ENCODE assay signal across 11 cellular contexts in genomic region chr5:28523887-28524637, GRCh38.
DNase-seq lines count a peak whose midpoint lies in the region; ATAC-seq and TF ChIP-seq lines count a peak whose summit lies in the region.
"Had no signal": no experiment of that assay in that cellular context is flagged by ENCODE, and none has a peak within 500 bp of the region (broad histone marks: within the 10 kb centered on the region; RNA-seq: fewer than 3 reads in every experiment).

No MANE protein-coding gene starts in this region.

- no peaks in the 10 kb centered on the region for H3K27me3 ChIP-seq in ascending aorta

- H3K36me3 ChIP-seq in ascending aorta, result no peaks in the 10 kb centered on the region

- TF ChIP-seq CTCF in LNCaP clone FGC (IDR thresholded peaks at IDR 0.05; ENCODE audit: control insufficient read depth, extremely low read depth, insufficient read depth) (no peak), ascending aorta (IDR thresholded peaks at IDR 0.05) (no peak)

- peaks cover 0 to 6% of the 10 kb centered on the region in 2 donors for H3K9me3 ChIP-seq in ascending aorta

- H3K27ac ChIP-seq in ascending aorta, result peak overlapping the region; percentile 22 to 27

- DNase-seq in LNCaP clone FGC (ENCODE audit: low read depth) (peak; percentile 39), ascending aorta (ENCODE audit: low spot score in 2 of 2) (no peak), glomerular visceral epithelial cell (ENCODE audit: extremely low spot score) (peak; percentile 55), stromal cell of bone marrow (ENCODE audit: low read depth) (peak; percentile 84), DMS79 (lab: John Stamatoyannopoulos, UW) (no peak), Kasumi-1 (lab: John Stamatoyannopoulos, UW) (no peak)
- DNase-seq: activated CD8-positive, alpha-beta T cell treated with anti-CD3 and anti-CD28 coated beads for 36 hours; NCI-H526; stimulated activated naive CD4-positive, alpha-beta T cell treated with Interleukin-2 at 50 U/mL for 16 hours had no signal

- intact Hi-C loops in ascending aorta (cut with DNase I), result no loop called here

- H3K4me3 ChIP-seq in LNCaP clone FGC (ENCODE audit: low read depth, low read length) (no peak overlapping the region), ascending aorta (no peak overlapping the region)

- H3K4me1 ChIP-seq in ascending aorta, result no peaks in the 10 kb centered on the region

- ATAC-seq in GM19455 (IDR thresholded peaks at IDR 0.05; ENCODE audit: unreplicated experiment), result no peak
- ATAC-seq: activated CD8-positive, alpha-beta T cell treated with anti-CD3 and anti-CD28 coated beads for 36 hours; natural killer cell treated with Interleukin-12 subunit alpha and Interleukin-12 subunit beta and Interleukin-15 and Interleukin-18, amount 100 ng/mL, for 72 hours had no signal

Comparison
In these comparisons a context has a peak if more than half of its experiments do, and no peak if none do; other contexts are left out.
1. DNase-seq: peak in LNCaP clone FGC (single experiment), glomerular visceral epithelial cell (single experiment) and stromal cell of bone marrow (single experiment); none in ascending aorta (0 of 2), DMS79 (single experiment) and Kasumi-1 (0 of 2).